2 cellular contexts compared by ENCODE assay signal in the genomic region with DNA sequence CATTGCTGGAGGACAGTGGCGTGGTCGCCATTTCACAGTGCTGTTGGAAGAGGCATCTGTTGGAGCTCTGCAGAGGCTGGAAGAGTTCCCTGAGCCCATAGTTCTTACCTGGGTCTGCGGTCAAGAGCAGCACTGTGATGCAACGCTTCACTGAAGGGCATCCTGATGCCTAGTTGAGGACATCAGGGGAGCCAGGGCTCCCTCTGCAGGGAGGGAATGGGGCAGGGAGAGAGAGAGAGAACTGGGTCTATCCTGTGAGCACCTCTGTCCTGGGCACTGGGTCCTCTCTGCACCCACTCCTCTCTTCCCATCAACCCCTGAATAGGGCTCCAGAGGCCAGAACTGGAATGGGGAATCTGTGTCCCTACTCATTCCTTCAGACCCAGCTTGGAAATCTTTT.
TF ChIP-seq lines count a peak whose summit lies in the region.

No MANE protein-coding gene starts in this region.

TF ChIP-seq in endothelial cell of umbilical vein, 7 proteins besides CTCF, POLR2A, EP300 and RAD21:
- TF ChIP-seq JUN (IDR thresholded peaks at IDR 0.05; ENCODE audit: borderline replicate concordance, insufficient read depth, insufficient read length, low read depth) (no peak), POLR2AphosphoS5 (IDR thresholded peaks at IDR 0.05; ENCODE audit: insufficient read depth, low read depth, low read length) (no peak), EZH2 (IDR thresholded peaks at IDR 0.05; ENCODE audit: borderline replicate concordance, low read depth, low read length, severe bottlenecking) (no peak), MAX (IDR thresholded peaks at IDR 0.05; ENCODE audit: insufficient read depth, insufficient read length) (no peak), GATA2 (IDR thresholded peaks at IDR 0.05; ENCODE audit: insufficient read depth, insufficient read length, low read depth, low read length) (no peak), FOS (IDR thresholded peaks at IDR 0.05; ENCODE audit: borderline replicate concordance, insufficient read depth, low read length) (no peak)
TF ChIP-seq in endothelial cell of umbilical vein: peak in this region for 0.

TF ChIP-seq in HepG2, 621 proteins besides CTCF, POLR2A, EP300 and RAD21:
- TF ChIP-seq STAG1 (CRISPR knock-in tag; IDR thresholded peaks at IDR 0.05) (peak; percentile 29), ZNF709 (CRISPR knock-in tag; IDR thresholded peaks at IDR 0.05) (no peak)
